30 cellular contexts compared by ENCODE assay signal in genomic region chr12:68877583-68877982, GRCh38. TPM values are rescaled to one million over a fixed set of nuclear protein-coding genes. Genes with fewer than 3 reads are reported as not detected.
DNase-seq lines count a peak whose midpoint lies in the region; TF ChIP-seq lines count a peak whose summit lies in the region.
"Had no signal": no experiment of that assay in that cellular context is flagged by ENCODE, and none has a peak within 500 bp of the region (broad histone marks: within the 10 kb centered on the region; RNA-seq: fewer than 3 reads in every experiment).

No MANE protein-coding gene starts in this region.

- DNase-seq in SJSA1 (ENCODE audit: low read depth in 1 of 2, low spot score in 2 of 2) (peak; percentile 70 to 73), mucosa of gallbladder (ENCODE audit: low spot score) (no peak), NOMO-1 (lab: John Stamatoyannopoulos, UW; ENCODE audit: unreplicated experiment in 2 of 2) (no peak)
- DNase-seq: 8988T; ACHN; AML-193; BE2C; C1 segment of cervical spinal cord; Caco-2; Calu3; CD4-positive, alpha-beta memory T cell; CD4-positive, alpha-beta T cell; CD4-positive, CD25-positive, alpha-beta regulatory T cell; CD8-positive, alpha-beta memory T cell; CD8-positive, alpha-beta T cell; COR-L47; DMS 273 treated with DMSO at 0.1 percent for 48 hours; DMS153; DMS53; DMS79; DMS79 treated with DMSO at 0.1 percent for 48 hours; DND-41; EL had no signal

- no peaks in the 10 kb centered on the region for H4K20me1 ChIP-seq in DOHH2 (ENCODE audit: control insufficient read depth, insufficient read depth, low read depth, low read length)
- H4K20me1 ChIP-seq: BLaER1 had no signal

- no peaks in the 10 kb centered on the region for H3K79me2 ChIP-seq in DOHH2 (ENCODE audit: control insufficient read depth, low read length)

- peaks cover 37% of the 10 kb centered on the region for H3K36me3 ChIP-seq in DOHH2 (ENCODE audit: control insufficient read depth, low read length)
- peaks cover 3% of the 10 kb centered on the region; the same call in 1 of the 2 replicates for H3K36me3 ChIP-seq in SJSA1
- H3K36me3 ChIP-seq: BE2C had no signal

- H3K9me3 ChIP-seq in DOHH2 (ENCODE audit: control insufficient read depth, insufficient read depth, low read length), result no peaks in the 10 kb centered on the region
- H3K9me3 ChIP-seq in SJSA1 (replicated peaks), result peaks cover 22% of the 10 kb centered on the region
- H3K9me3 ChIP-seq: A549, BE2C had no signal

- H3K9me2 ChIP-seq in DOHH2 (replicated peaks; ENCODE audit: control insufficient read depth, low read length), result no peaks in the 10 kb centered on the region

- no peaks in the 10 kb centered on the region for H3K27me3 ChIP-seq in DOHH2 (ENCODE audit: control insufficient read depth, low read length)
- H3K27me3 ChIP-seq in SJSA1 (replicated peaks), result peaks cover 96% of the 10 kb centered on the region
- H3K27me3 ChIP-seq: BLaER1; BLaER1 treated with 17β-estradiol and CSF1 and Interleukin-3, amounts not matched to agents 10 nM and 100 nM had no signal

- H3K4me1 ChIP-seq in DOHH2 (ENCODE audit: control insufficient read depth, low read length), result peaks cover 94% of the 10 kb centered on the region
- H3K4me1 ChIP-seq in SJSA1 (replicated peaks), result no peaks in the 10 kb centered on the region
- H3K4me1 ChIP-seq: A549, BE2C, Caco-2 had no signal

- TF ChIP-seq CTCF in DOHH2 (IDR thresholded peaks at IDR 0.05; ENCODE audit: low read depth, low read length, poor library complexity, severe bottlenecking), result no peak

- peak overlapping the region; percentile 73 for H3K27ac ChIP-seq in DOHH2 (ENCODE audit: low read depth, low read length)
- H3K27ac ChIP-seq in SJSA1, result no peak overlapping the region
- H3K27ac ChIP-seq: 22Rv1, A549, C4-2B had no signal

- H3F3A ChIP-seq in DOHH2 (ENCODE audit: control insufficient read depth, insufficient read depth), result peaks cover 27% of the 10 kb centered on the region

- H3K4me2 ChIP-seq in DOHH2 (ENCODE audit: low read length), result peak overlapping the region; percentile 52
- H3K4me2 ChIP-seq: A549 had no signal

- H3K4me3 ChIP-seq in DOHH2 (ENCODE audit: low read length) (no peak overlapping the region), SJSA1 (no peak overlapping the region)
- H3K4me3 ChIP-seq: A549; BLaER1; BLaER1 treated with 17β-estradiol and CSF1 and Interleukin-3, amounts not matched to agents 10 nM and 100 nM had no signal

RNA-seq across cellular contexts. Expression of gene CPM, which starts 55.4 kb away (rescaled TPM):
- 72.6 and 74.4 TPM in 2 replicates for total RNA-seq in SJSA1 (2014; rRNA removed; shearing (Covaris generic))
- 61.5 TPM for total RNA-seq in mucosa of gallbladder
- total RNA-seq: A172 had no signal

Comparison
In these comparisons a context has a peak if more than half of its experiments do, and no peak if none do; other contexts are left out.
1. DNase-seq: peak in SJSA1 (2 of 2); none in mucosa of gallbladder (single experiment) and NOMO-1 (0 of 2).